Comparison of ENCODE assay signal across 3 cellular contexts in the genomic region with DNA sequence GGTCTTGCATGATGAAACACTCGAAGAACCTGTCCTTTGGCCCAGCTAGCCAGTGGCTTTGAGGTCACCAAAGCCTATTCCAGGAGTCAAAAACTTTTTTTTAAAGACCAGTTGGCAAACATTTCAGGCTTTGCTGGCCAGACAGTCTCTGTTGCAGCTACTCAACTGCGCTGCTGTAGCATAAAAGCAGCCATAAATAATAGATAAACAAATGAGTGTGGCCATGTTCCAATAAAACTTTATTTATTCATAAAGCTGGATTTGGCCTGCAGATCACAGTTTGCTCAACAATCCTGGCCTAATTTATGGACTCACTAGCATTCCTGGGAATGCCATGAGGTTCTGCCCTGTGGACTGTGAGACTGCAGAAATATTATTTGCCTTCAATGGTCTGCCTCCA.
TF ChIP-seq lines count a peak whose summit lies in the region.

No MANE protein-coding gene starts in this region.

TF ChIP-seq in GM23338, 12 proteins besides CTCF, POLR2A, EP300 and RAD21:
- no peak for TF ChIP-seq ZNF331 (CRISPR knock-in tag; IDR thresholded peaks at IDR 0.05; ENCODE audit: low read depth)
- no peak for TF ChIP-seq EZH2 (IDR thresholded peaks at IDR 0.05; ENCODE audit: low read depth, unreplicated experiment)
- no peak for TF ChIP-seq ZNF114 (CRISPR knock-in tag; IDR thresholded peaks at IDR 0.05)
- TF ChIP-seq NANOG (IDR thresholded peaks at IDR 0.05; ENCODE audit: borderline replicate concordance) = no peak
- TF ChIP-seq, protein P1, sequence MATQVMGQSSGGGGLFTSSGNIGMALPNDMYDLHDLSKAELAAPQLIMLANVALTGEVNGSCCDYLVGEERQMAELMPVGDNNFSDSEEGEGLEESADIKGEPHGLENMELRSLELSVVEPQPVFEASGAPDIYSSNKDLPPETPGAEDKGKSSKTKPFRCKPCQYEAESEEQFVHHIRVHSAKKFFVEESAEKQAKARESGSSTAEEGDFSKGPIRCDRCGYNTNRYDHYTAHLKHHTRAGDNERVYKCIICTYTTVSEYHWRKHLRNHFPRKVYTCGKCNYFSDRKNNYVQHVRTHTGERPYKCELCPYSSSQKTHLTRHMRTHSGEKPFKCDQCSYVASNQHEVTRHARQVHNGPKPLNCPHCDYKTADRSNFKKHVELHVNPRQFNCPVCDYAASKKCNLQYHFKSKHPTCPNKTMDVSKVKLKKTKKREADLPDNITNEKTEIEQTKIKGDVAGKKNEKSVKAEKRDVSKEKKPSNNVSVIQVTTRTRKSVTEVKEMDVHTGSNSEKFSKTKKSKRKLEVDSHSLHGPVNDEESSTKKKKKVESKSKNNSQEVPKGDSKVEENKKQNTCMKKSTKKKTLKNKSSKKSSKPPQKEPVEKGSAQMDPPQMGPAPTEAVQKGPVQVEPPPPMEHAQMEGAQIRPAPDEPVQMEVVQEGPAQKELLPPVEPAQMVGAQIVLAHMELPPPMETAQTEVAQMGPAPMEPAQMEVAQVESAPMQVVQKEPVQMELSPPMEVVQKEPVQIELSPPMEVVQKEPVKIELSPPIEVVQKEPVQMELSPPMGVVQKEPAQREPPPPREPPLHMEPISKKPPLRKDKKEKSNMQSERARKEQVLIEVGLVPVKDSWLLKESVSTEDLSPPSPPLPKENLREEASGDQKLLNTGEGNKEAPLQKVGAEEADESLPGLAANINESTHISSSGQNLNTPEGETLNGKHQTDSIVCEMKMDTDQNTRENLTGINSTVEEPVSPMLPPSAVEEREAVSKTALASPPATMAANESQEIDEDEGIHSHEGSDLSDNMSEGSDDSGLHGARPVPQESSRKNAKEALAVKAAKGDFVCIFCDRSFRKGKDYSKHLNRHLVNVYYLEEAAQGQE (IDR thresholded peaks at IDR 0.05; ENCODE audit: unreplicated experiment) = no peak

TF ChIP-seq in HepG2, 621 proteins besides CTCF, POLR2A, EP300 and RAD21:
- TF ChIP-seq, protein P2, sequence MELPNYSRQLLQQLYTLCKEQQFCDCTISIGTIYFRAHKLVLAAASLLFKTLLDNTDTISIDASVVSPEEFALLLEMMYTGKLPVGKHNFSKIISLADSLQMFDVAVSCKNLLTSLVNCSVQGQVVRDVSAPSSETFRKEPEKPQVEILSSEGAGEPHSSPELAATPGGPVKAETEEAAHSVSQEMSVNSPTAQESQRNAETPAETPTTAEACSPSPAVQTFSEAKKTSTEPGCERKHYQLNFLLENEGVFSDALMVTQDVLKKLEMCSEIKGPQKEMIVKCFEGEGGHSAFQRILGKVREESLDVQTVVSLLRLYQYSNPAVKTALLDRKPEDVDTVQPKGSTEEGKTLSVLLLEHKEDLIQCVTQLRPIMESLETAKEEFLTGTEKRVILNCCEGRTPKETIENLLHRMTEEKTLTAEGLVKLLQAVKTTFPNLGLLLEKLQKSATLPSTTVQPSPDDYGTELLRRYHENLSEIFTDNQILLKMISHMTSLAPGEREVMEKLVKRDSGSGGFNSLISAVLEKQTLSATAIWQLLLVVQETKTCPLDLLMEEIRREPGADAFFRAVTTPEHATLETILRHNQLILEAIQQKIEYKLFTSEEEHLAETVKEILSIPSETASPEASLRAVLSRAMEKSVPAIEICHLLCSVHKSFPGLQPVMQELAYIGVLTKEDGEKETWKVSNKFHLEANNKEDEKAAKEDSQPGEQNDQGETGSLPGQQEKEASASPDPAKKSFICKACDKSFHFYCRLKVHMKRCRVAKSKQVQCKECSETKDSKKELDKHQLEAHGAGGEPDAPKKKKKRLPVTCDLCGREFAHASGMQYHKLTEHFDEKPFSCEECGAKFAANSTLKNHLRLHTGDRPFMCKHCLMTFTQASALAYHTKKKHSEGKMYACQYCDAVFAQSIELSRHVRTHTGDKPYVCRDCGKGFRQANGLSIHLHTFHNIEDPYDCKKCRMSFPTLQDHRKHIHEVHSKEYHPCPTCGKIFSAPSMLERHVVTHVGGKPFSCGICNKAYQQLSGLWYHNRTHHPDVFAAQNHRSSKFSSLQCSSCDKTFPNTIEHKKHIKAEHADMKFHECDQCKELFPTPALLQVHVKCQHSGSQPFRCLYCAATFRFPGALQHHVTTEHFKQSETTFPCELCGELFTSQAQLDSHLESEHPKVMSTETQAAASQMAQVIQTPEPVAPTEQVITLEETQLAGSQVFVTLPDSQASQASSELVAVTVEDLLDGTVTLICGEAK (IDR thresholded peaks at IDR 0.05) = peak; percentile 21; the same call in 1 of the 2 replicates
- TF ChIP-seq, protein P2 (CRISPR knock-in tag; IDR thresholded peaks at IDR 0.05) = peak; percentile 76; the same call in 1 of the 2 replicates
- no peak for TF ChIP-seq ISL2 (CRISPR knock-in tag; IDR thresholded peaks at IDR 0.05)

TF ChIP-seq in HEK293T, 16 proteins besides CTCF, POLR2A, EP300 and RAD21 (continued from another document):
- TF ChIP-seq ZNF384 (IDR thresholded peaks at IDR 0.05) = no peak
- TF ChIP-seq ELF4 (IDR thresholded peaks at IDR 0.05) = no peak
- TF ChIP-seq BHLHE40 (IDR thresholded peaks at IDR 0.05; ENCODE audit: borderline replicate concordance) = no peak
- no peak for TF ChIP-seq FOXM1 (IDR thresholded peaks at IDR 0.05; ENCODE audit: borderline replicate concordance)
- TF ChIP-seq SP1 (IDR thresholded peaks at IDR 0.05) = no peak
- no peak for TF ChIP-seq LEF1 (IDR thresholded peaks at IDR 0.05; ENCODE audit: borderline replicate concordance)
